8 cellular contexts compared by ENCODE assay signal in the genomic region with DNA sequence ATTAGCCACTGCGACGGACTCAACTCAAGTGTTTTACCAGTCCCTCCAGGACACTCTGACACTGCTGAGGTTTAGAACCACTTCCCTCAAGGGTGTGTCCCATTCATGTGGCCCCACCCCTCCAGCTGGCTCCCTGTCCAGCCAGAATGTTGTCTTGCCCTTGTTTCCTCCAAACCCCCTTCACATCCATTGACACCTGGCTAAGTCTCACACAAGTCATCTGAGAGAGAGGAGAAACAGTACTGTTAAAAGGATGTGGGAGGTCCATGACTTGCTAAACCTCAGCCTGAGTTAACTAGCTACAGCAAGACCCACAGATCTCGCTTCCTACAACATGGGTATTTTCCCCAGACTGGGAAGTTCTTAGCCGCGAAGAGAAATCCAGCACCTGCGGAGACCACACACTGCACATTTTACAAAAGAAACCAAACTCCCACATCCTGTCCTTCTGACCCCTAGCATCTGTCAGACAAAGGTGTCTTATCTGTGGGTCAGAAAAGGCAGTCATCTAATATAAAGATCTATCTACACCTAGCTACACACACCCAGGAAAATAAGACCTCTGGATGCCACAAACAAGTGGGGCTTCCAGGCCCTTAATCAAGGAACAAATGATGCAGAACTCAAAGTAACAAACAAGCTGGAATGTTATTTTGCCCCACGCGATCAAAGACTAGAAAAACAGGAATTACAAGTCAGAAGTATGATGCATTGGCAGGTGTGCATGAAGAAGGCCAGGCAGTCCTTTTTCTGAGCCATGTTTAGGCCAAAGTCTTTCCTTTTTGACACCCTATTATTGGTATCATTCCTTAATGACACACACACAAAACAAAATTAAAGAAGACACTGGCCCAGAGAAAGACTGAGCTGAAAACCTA. TPM values are rescaled to one million over a fixed set of nuclear protein-coding genes. Genes with fewer than 3 reads are reported as not detected.
DNase-seq lines count a peak whose midpoint lies in the region; ATAC-seq and TF ChIP-seq lines count a peak whose summit lies in the region.

No MANE protein-coding gene starts in this region.

- no peaks in the 10 kb centered on the region for H3K9me3 ChIP-seq in right lobe of liver

- H3K4me1 ChIP-seq in right lobe of liver, result no peaks in the 10 kb centered on the region

- no peaks in the 10 kb centered on the region for H3K36me3 ChIP-seq in right lobe of liver

- H3K4me3 ChIP-seq in right lobe of liver, result no peak overlapping the region

- H3K4me1 Mint-ChIP-seq in activated T-cell treated with anti-CD3 and anti-CD28 coated beads, Interleukin-2, amount 50 U/mL, for 72 hours (ENCODE audit: low read depth), result peaks cover 80% of the 10 kb centered on the region

- no peaks in the 10 kb centered on the region for H3K9me3 Mint-ChIP-seq in activated T-cell treated with anti-CD3 and anti-CD28 coated beads, Interleukin-2, amount 50 U/mL, for 72 hours

- DNase-seq in activated CD4-positive, CD25-positive, alpha-beta regulatory T cell (lab: John Stamatoyannopoulos, UW), result no peak
- DNase-seq in MV-4-11 (lab: John Stamatoyannopoulos, UW), result peak; percentile 51
- peak; percentile 47 to 50 for DNase-seq in activated T-cell treated with anti-CD3 and anti-CD28 coated beads, Interleukin-2, amount 50 U/mL, for 72 hours
- DNase-seq in right lobe of liver, result no peak
- DNase-seq in SHP77 (lab: John Stamatoyannopoulos, UW), result no peak
- DNase-seq in ACHN, result no peak

- intact Hi-C loops in right lobe of liver (cut with DNase I), result no loop called here

- peak; percentile 74 to 80 for ATAC-seq in activated CD4-positive, CD25-positive, alpha-beta regulatory T cell treated with anti-CD3 and anti-CD28 coated beads, Interleukin-2, amount 50 U/mL, for 24 hours
- peak; percentile 82 for ATAC-seq in HG02588 (IDR thresholded peaks at IDR 0.05; ENCODE audit: unreplicated experiment)
- ATAC-seq in activated T-cell treated with anti-CD3 and anti-CD28 coated beads, Interleukin-2, amount 50 U/mL, for 72 hours (replicated peaks in 1 of 2), result peak; percentile 83 to 85
- ATAC-seq in right lobe of liver, result peak; percentile 24 to 55 (median 34)

- no peak overlapping the region for H3K27ac ChIP-seq in right lobe of liver

- H3K27ac Mint-ChIP-seq in activated T-cell treated with anti-CD3 and anti-CD28 coated beads, Interleukin-2, amount 50 U/mL, for 72 hours, result peak overlapping the region; percentile 67

- peak overlapping the region; percentile 61 to 76 for H3K4me3 Mint-ChIP-seq in activated T-cell treated with anti-CD3 and anti-CD28 coated beads, Interleukin-2, amount 50 U/mL, for 72 hours

- TF ChIP-seq CTCF in right lobe of liver (IDR thresholded peaks at IDR 0.05), result no peak

- no peaks in the 10 kb centered on the region for H3K27me3 Mint-ChIP-seq in activated T-cell treated with anti-CD3 and anti-CD28 coated beads, Interleukin-2, amount 50 U/mL, for 72 hours (ENCODE audit: low read depth)

- peaks cover 0 to 1% of the 10 kb centered on the region in 2 donors for H3K36me3 Mint-ChIP-seq in activated T-cell treated with anti-CD3 and anti-CD28 coated beads, Interleukin-2, amount 50 U/mL, for 72 hours (ENCODE audit: insufficient read depth in 2 of 2)

- in situ Hi-C loops in ACHN (cut with HindIII; ENCODE audit: low pct_ligation_motif_present, low pct_unique_long_range_greater_than_20kb, low sequenced_read_pairs), result no loop called here

- TF ChIP-seq POLR2A in right lobe of liver (IDR thresholded peaks at IDR 0.05), result no peak

- no peaks in the 10 kb centered on the region for H3K27me3 ChIP-seq in right lobe of liver

- 76% methylated on average over 8 of the region's 8 CpGs for WGBS in right lobe of liver (ENCODE audit: insufficient coverage, low coverage, low lambda C conversion rate, missing lambda C conversion rate)

RNA-seq across cellular contexts. Expression of a gene that starts 13.9 kb away (rescaled TPM):
- 10 to 100 TPM; 52.9 to 53.0 TPM for total RNA-seq in activated T-cell treated with anti-CD3 and anti-CD28 coated beads, Interleukin-2, amount 50 U/mL, for 72 hours
- 1 to 10 TPM in 5 of 6 experiments, under 1 TPM in 1; 0.70 to 8.2 (median 2.4) TPM for total RNA-seq in right lobe of liver

Comparison
In these comparisons a context has a peak if more than half of its experiments do, and no peak if none do; other contexts are left out.
1. DNase-seq: peak in MV-4-11 (single experiment) and activated T-cell treated with anti-CD3 and anti-CD28 coated beads, Interleukin-2, amount 50 U/mL, for 72 hours (2 of 2); none in activated CD4-positive, CD25-positive, alpha-beta regulatory T cell (0 of 4), right lobe of liver (0 of 3), SHP77 (0 of 2) and ACHN (single experiment).
2. RNA of a gene that starts 13.9 kb away (total RNA-seq): 52.9 to 53.0 TPM in activated T-cell treated with anti-CD3 and anti-CD28 coated beads, Interleukin-2, amount 50 U/mL, for 72 hours; 0.70 to 8.2 TPM in right lobe of liver; every median in the first group is over 4 times any median in the second.
3. Peak in every context shown above with its lines, with median percentiles within 50 percentile points of each other: ATAC-seq.